19 cellular contexts compared by ENCODE assay signal in genomic region chr3:186216903-186217819, GRCh38.
DNase-seq lines count a peak whose midpoint lies in the region; ATAC-seq and TF ChIP-seq lines count a peak whose summit lies in the region.
"Had no signal": no experiment of that assay in that cellular context is flagged by ENCODE, and none has a peak within 500 bp of the region (broad histone marks: within the 10 kb centered on the region; RNA-seq: fewer than 3 reads in every experiment).

No MANE protein-coding gene starts in this region.

- no peak overlapping the region for H2AFZ ChIP-seq in Loucy (ENCODE audit: low read length)
- no peak overlapping the region for H2AFZ ChIP-seq in PC-3 (ENCODE audit: low read length)

- no peaks in the 10 kb centered on the region for H3K36me3 Mint-ChIP-seq in CD4-positive, alpha-beta memory T cell
- H3K36me3 Mint-ChIP-seq: activated CD8-positive, alpha-beta memory T cell treated with anti-CD3 and anti-CD28 coated beads, Interleukin-2, amount 10 ng/mL, durations not matched to agents 7 days and 5 days; mesothelial cell of epicardium; T-cell had no signal

- H3K79me2 ChIP-seq in Loucy (ENCODE audit: insufficient read depth, low read length) (no peaks in the 10 kb centered on the region), PC-3 (ENCODE audit: low read length) (no peaks in the 10 kb centered on the region)

- DNase-seq in choroid plexus epithelial cell (ENCODE audit: low read depth) (peak; percentile 27), SKM-1 (lab: John Stamatoyannopoulos, UW; ENCODE audit: unreplicated experiment) (no peak), PC-3 (no peak)
- DNase-seq in CD4-positive, alpha-beta memory T cell, result no peak
- DNase-seq: activated gamma-delta T cell; erythroblast; KG1; NCI-H1694 treated with DMSO at 0.1 percent for 48 hours; stimulated activated CD4-positive, alpha-beta T cell treated with anti-CD3 and anti-CD28 coated beads, Interleukin-4, amount 100 ng/mL, for 4 hours; T-cell had no signal

- H3F3A ChIP-seq in Loucy (ENCODE audit: low read depth) (no peaks in the 10 kb centered on the region), PC-3 (ENCODE audit: low read length, unreplicated experiment) (no peaks in the 10 kb centered on the region)

- no TSS peak for BruUV-seq in PC-3 (replicated peaks; lab: Mats Ljungman, UMichigan)

- peaks cover 0 to 2% (median 0%) of the 10 kb centered on the region in 4 donors for H3K4me1 Mint-ChIP-seq in CD4-positive, alpha-beta memory T cell
- H3K4me1 Mint-ChIP-seq: CD14-positive monocyte had no signal

- peaks cover 38 to 84% (median 73%) of the 10 kb centered on the region in 10 experiments for H3K4me1 ChIP-seq in BLaER1 treated with 17β-estradiol and CSF1 and Interleukin-3, amounts not matched to agents 10 nM and 100 nM
- peaks cover 16% of the 10 kb centered on the region for H3K4me1 ChIP-seq in Loucy (ENCODE audit: insufficient read depth, low read length, poor library complexity, severe bottlenecking)
- no peaks in the 10 kb centered on the region for H3K4me1 ChIP-seq in CD4-positive, alpha-beta memory T cell (ENCODE audit: insufficient read depth, low read length)
- H3K4me1 ChIP-seq in PC-3 (ENCODE audit: insufficient read depth, low read length), result peaks cover 10% of the 10 kb centered on the region
- H3K4me1 ChIP-seq: HAP-1 had no signal

- H3K27me3 Mint-ChIP-seq in CD4-positive, alpha-beta memory T cell, result peaks cover 1 to 3% of the 10 kb centered on the region in 2 donors

- no peaks in the 10 kb centered on the region; a peak in 1 of 22 replicates for H4K20me1 ChIP-seq in BLaER1 treated with 17β-estradiol and CSF1 and Interleukin-3, amounts not matched to agents 10 nM and 100 nM
- H4K20me1 ChIP-seq in Loucy (ENCODE audit: insufficient read depth, low read length, poor library complexity, severe bottlenecking), result no peaks in the 10 kb centered on the region
- no peaks in the 10 kb centered on the region for H4K20me1 ChIP-seq in PC-3 (ENCODE audit: low read length)

- H3K4me2 ChIP-seq in BLaER1 treated with 17β-estradiol and CSF1 and Interleukin-3, amounts not matched to agents 10 nM and 100 nM, result peak overlapping the region in 10 of 11 experiments; percentile 13 to 99 (median 90); a peak in 16 of 22 replicates
- H3K4me2 ChIP-seq in Loucy (ENCODE audit: low read depth, low read length, poor library complexity, severe bottlenecking), result peak overlapping the region; percentile 38
- H3K4me2 ChIP-seq in PC-3 (ENCODE audit: low read length), result no peak overlapping the region

- POLR2A ChIA-PET in CD4-positive, alpha-beta memory T cell (lab: Charles Lee; ENCODE audit: partially characterized antibody), result no interaction called here
- POLR2A ChIA-PET in PC-3 (lab: Charles Lee; ENCODE audit: unreplicated experiment), result no interaction called here

- intact Hi-C loops in CD4-positive, alpha-beta memory T cell (cut with micrococcal nuclease), result no loop called here
- intact Hi-C loops in PC-3 (cut with micrococcal nuclease), result no loop called here

- H3K4me3 ChIP-seq in BLaER1 treated with 17β-estradiol and CSF1 and Interleukin-3, amounts not matched to agents 10 nM and 100 nM, result no peak overlapping the region
- H3K4me3 ChIP-seq in Loucy (ENCODE audit: low read length, poor library complexity, severe bottlenecking) (no peak overlapping the region), choroid plexus epithelial cell (ENCODE audit: low read depth, low read length) (no peak overlapping the region), PC-3 (ENCODE audit: low read length) (no peak overlapping the region)
- H3K4me3 ChIP-seq in CD4-positive, alpha-beta memory T cell (ENCODE audit: low read length in 2 of 2), result no peak overlapping the region
- H3K4me3 ChIP-seq: ascending aorta, HAP-1, tibial nerve had no signal

- H3K9me2 ChIP-seq in Loucy (replicated peaks; ENCODE audit: low read depth, low read length), result no peaks in the 10 kb centered on the region
- H3K9me2 ChIP-seq in PC-3 (replicated peaks; ENCODE audit: low read length), result no peaks in the 10 kb centered on the region; the same call in 1 of the 2 replicates

- H3K27ac ChIP-seq in BLaER1 treated with 17β-estradiol and CSF1 and Interleukin-3, amounts not matched to agents 10 nM and 100 nM, result no peak overlapping the region
- H3K27ac ChIP-seq in CD4-positive, alpha-beta memory T cell (ENCODE audit: low read depth, low read length), result no peak overlapping the region
- H3K27ac ChIP-seq in PC-3 (ENCODE audit: low read length), result no peak overlapping the region
- H3K27ac ChIP-seq: ascending aorta, tibial nerve had no signal

- CTCF ChIA-PET in CD4-positive, alpha-beta memory T cell (lab: Charles Lee; ENCODE audit: partially characterized antibody), result interaction anchor here (0.9 kb wide), 1 partner anchor 12 kb away, joined by 3 read pairs; no protein-coding TSS in a partner anchor
- CTCF ChIA-PET in PC-3 (lab: Charles Lee), result no interaction called here

- H3K9ac ChIP-seq in BLaER1 treated with 17β-estradiol and CSF1 and Interleukin-3, amounts not matched to agents 10 nM and 100 nM, result no peak overlapping the region
- H3K9ac ChIP-seq in Loucy (ENCODE audit: low read depth, low read length, poor library complexity, severe bottlenecking), result no peak overlapping the region
- H3K9ac ChIP-seq in PC-3 (ENCODE audit: low read length), result no peak overlapping the region

- no peaks in the 10 kb centered on the region for H3K27me3 ChIP-seq in BLaER1 treated with 17β-estradiol and CSF1 and Interleukin-3, amounts not matched to agents 10 nM and 100 nM
- no peaks in the 10 kb centered on the region for H3K27me3 ChIP-seq in Loucy (ENCODE audit: insufficient read depth, low read length, poor library complexity, severe bottlenecking)
- no peaks in the 10 kb centered on the region for H3K27me3 ChIP-seq in CD4-positive, alpha-beta memory T cell (ENCODE audit: insufficient read depth, low read length)
- H3K27me3 ChIP-seq in PC-3 (ENCODE audit: low read length), result 0 out of 2 replicates have a peak, but pooled peaks cover 3% of the 10 kb centered on the region
- H3K27me3 ChIP-seq: ascending aorta, tibial nerve had no signal

- H3K9me3 ChIP-seq in BLaER1 treated with 17β-estradiol and CSF1 and Interleukin-3, amounts not matched to agents 10 nM and 100 nM (replicated peaks in 1 of 11), result no peaks in the 10 kb centered on the region; a peak in 2 of 22 replicates
- H3K9me3 ChIP-seq in Loucy (ENCODE audit: insufficient read depth, low read depth, low read length) (no peaks in the 10 kb centered on the region), PC-3 (ENCODE audit: low read length) (no peaks in the 10 kb centered on the region)
- no peaks in the 10 kb centered on the region for H3K9me3 ChIP-seq in CD4-positive, alpha-beta memory T cell (ENCODE audit: control insufficient read depth in 1 of 2, low read length in 2 of 2)
- H3K9me3 ChIP-seq: ascending aorta, HAP-1, tibial nerve had no signal

- no peak overlapping the region for H3K27ac Mint-ChIP-seq in CD4-positive, alpha-beta memory T cell
- H3K27ac Mint-ChIP-seq: activated CD8-positive, alpha-beta memory T cell treated with anti-CD3 and anti-CD28 coated beads, Interleukin-2, amount 10 ng/mL, durations not matched to agents 7 days and 5 days; CD14-positive monocyte; mesothelial cell of epicardium; T-cell had no signal

- no peaks in the 10 kb centered on the region for H3K36me3 ChIP-seq in BLaER1 treated with 17β-estradiol and CSF1 and Interleukin-3, amounts not matched to agents 10 nM and 100 nM
- H3K36me3 ChIP-seq in Loucy (ENCODE audit: insufficient read depth, low read length) (no peaks in the 10 kb centered on the region), PC-3 (ENCODE audit: low read depth, low read length) (no peaks in the 10 kb centered on the region)
- no peaks in the 10 kb centered on the region for H3K36me3 ChIP-seq in CD4-positive, alpha-beta memory T cell (ENCODE audit: insufficient read depth, low read length)
- H3K36me3 ChIP-seq: ascending aorta, HAP-1, tibial nerve had no signal

- no peak overlapping the region for H3K4me3 Mint-ChIP-seq in CD4-positive, alpha-beta memory T cell
- H3K4me3 Mint-ChIP-seq: activated CD8-positive, alpha-beta memory T cell treated with anti-CD3 and anti-CD28 coated beads, Interleukin-2, amount 10 ng/mL, durations not matched to agents 7 days and 5 days; CD14-positive monocyte; mesothelial cell of epicardium; T-cell had no signal

- ATAC-seq in GM19025 (IDR thresholded peaks at IDR 0.05; ENCODE audit: low read depth, unreplicated experiment) (peak; percentile 11), PC-3 (no peak)
- ATAC-seq: T-cell had no signal

- TF ChIP-seq CTCF in Loucy (conservative IDR thresholded peaks at IDR 0.05; ENCODE audit: low read length), result no peak
- no peak for TF ChIP-seq CTCF in choroid plexus epithelial cell (conservative IDR thresholded peaks at IDR 0.05; ENCODE audit: low read depth, low read length)
- TF ChIP-seq CTCF in PC-3 (conservative IDR thresholded peaks at IDR 0.05; ENCODE audit: low read depth, low read length), result no peak

- H3K9me3 Mint-ChIP-seq in CD4-positive, alpha-beta memory T cell, result no peaks in the 10 kb centered on the region
- H3K9me3 Mint-ChIP-seq: CD14-positive monocyte, mesothelial cell of epicardium, T-cell had no signal
